In the genomic region with DNA sequence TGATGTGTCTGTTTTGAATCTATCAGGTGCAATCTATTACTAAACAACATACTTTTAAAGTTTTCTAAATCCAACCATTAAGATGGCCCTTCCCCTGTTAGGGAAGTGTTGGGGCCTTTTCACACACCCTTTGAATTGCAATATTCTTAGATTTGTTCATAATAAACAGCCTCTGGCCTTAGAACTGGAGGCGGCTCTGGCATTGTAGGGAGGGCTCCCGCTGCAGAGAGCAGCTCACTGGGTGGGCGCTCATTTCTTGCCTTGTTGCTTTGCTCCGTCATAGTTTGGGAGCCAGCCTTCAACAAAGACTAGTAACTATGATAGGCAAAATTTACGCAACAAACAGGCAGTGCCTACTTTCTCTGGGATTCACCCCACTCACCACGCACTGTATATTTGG, we compare ENCODE assay signal across 16 cellular contexts. TPM values are rescaled to one million over a fixed set of nuclear protein-coding genes. Genes with fewer than 3 reads are reported as not detected.
A peak's percentile ranks its signal among the peaks of the same experiment; 100 is the strongest.
DNase-seq lines count a peak whose midpoint lies in the region; ATAC-seq and TF ChIP-seq lines count a peak whose summit lies in the region.
"Had no signal": no experiment of that assay in that cellular context is flagged by ENCODE, and none has a peak within 500 bp of the region (broad histone marks: within the 10 kb centered on the region; RNA-seq: fewer than 3 reads in every experiment).

No MANE protein-coding gene starts in this region.

- H3K27ac ChIP-seq in muscle layer of colon (ENCODE audit: low read depth, low read length) (peak overlapping the region; percentile 93), upper lobe of right lung (no peak overlapping the region)
- H3K27ac ChIP-seq: ascending aorta had no signal

- TF ChIP-seq CTCF in upper lobe of right lung (IDR thresholded peaks at IDR 0.05), result no peak

- H3K36me3 ChIP-seq in adipocyte (ENCODE audit: control insufficient read depth, insufficient read depth, low read length, severe bottlenecking), result no peaks in the 10 kb centered on the region
- H3K36me3 ChIP-seq in muscle layer of colon (ENCODE audit: insufficient read depth, low read length), result peaks cover 8% of the 10 kb centered on the region
- H3K36me3 ChIP-seq in upper lobe of right lung, result no peaks in the 10 kb centered on the region
- H3K36me3 ChIP-seq: ascending aorta had no signal

- POLR2A ChIA-PET in HEK293T (lab: Yijun Ruan, JAX), result interaction anchor here (1.0 to 13.6 kb wide), 8 partner anchors 8 to 47 kb away, joined by 3 to 367 read pairs (median 8); a partner anchor contains a TSS

- H3K9ac ChIP-seq in adipocyte (ENCODE audit: low read length), result peak overlapping the region; percentile 93
- peak overlapping the region; percentile 59 for H3K9ac ChIP-seq in muscle layer of colon (ENCODE audit: low read length)

- H3K27me3 ChIP-seq in adipocyte (replicated peaks; ENCODE audit: control insufficient read depth, insufficient read depth, low read length), result no peaks in the 10 kb centered on the region
- peaks cover 0 to 5% of the 10 kb centered on the region in 2 donors for H3K27me3 ChIP-seq in muscle layer of colon (ENCODE audit: control insufficient read depth in 1 of 2, insufficient read depth in 2 of 2, low read length in 2 of 2)
- peaks cover 100% of the 10 kb centered on the region for H3K27me3 ChIP-seq in upper lobe of right lung

- peak overlapping the region; percentile 80 for H3K4me3 ChIP-seq in adipocyte (ENCODE audit: low read length)
- H3K4me3 ChIP-seq in muscle layer of colon (ENCODE audit: low read depth in 1 of 2, low read length in 2 of 2), result peak overlapping the region; percentile 48 to 74
- H3K4me3 ChIP-seq in upper lobe of right lung, result no peak overlapping the region
- H3K4me3 ChIP-seq: ascending aorta had no signal

- peak; percentile 8 for DNase-seq in HEK293T (ENCODE audit: extremely low spot score)
- DNase-seq in adipocyte (ENCODE audit: low read depth), result no peak
- peak; percentile 17 for DNase-seq in upper lobe of right lung
- DNase-seq in GM19240 (ENCODE audit: insufficient read length, low spot score), result no peak
- DNase-seq in stimulated activated CD4-positive, alpha-beta T cell treated with anti-CD3 and anti-CD28 coated beads, Interleukin-1b, Interleukin-23, amount 100 ng/mL, for 48 hours, result no peak
- no peak for DNase-seq in effector CD8-positive, alpha-beta T cell (lab: John Stamatoyannopoulos, UW)
- DNase-seq: activated CD4-positive, alpha-beta T cell treated with anti-CD3 and anti-CD28 coated beads for 48 hours; activated T-cell treated with anti-CD3 and anti-CD28 coated beads, Interleukin-2, amount 50 U/mL, for 4 hours; COR-L47; mesendoderm; NCI-H1930; stimulated activated CD4-positive, alpha-beta T cell treated with anti-CD3 and anti-CD28 coated beads, Interleukin-2, amount 100 ng/mL, for 24 hours; T-helper 17 cell had no signal

- H3K4me1 ChIP-seq in adipocyte (ENCODE audit: control insufficient read depth, insufficient read depth, low read length), result peaks cover 75% of the 10 kb centered on the region
- H3K4me1 ChIP-seq in muscle layer of colon (ENCODE audit: insufficient read depth, low read length), result peaks cover 41% of the 10 kb centered on the region
- peaks cover 16% of the 10 kb centered on the region for H3K4me1 ChIP-seq in upper lobe of right lung

- CTCF ChIA-PET in HEK293T (lab: Yijun Ruan, JAX), result interaction anchor here (1.7 to 2.2 kb wide), 2 partner anchors 16 to 37 kb away, joined by 11 to 13 read pairs; no protein-coding TSS in a partner anchor

- H3K9me3 ChIP-seq in adipocyte (ENCODE audit: control insufficient read depth, low read length) (no peaks in the 10 kb centered on the region), muscle layer of colon (ENCODE audit: low read length) (no peaks in the 10 kb centered on the region), upper lobe of right lung (no peaks in the 10 kb centered on the region)
- H3K9me3 ChIP-seq: ascending aorta had no signal

- intact Hi-C loops in upper lobe of right lung (cut with DNase I), result no loop called here

- ATAC-seq in upper lobe of right lung, result no peak
- ATAC-seq: activated T-cell treated with anti-CD3 and anti-CD28 coated beads, Interleukin-2, amount 50 U/mL, for 4 hours; HCT116; T-helper 17 cell had no signal

TF ChIP-seq in HEK293T, 16 proteins besides CTCF, POLR2A, EP300 and RAD21:
- TF ChIP-seq ZNF384 (IDR thresholded peaks at IDR 0.05) (no peak), BHLHE40 (IDR thresholded peaks at IDR 0.05; ENCODE audit: borderline replicate concordance) (no peak), HDGF (IDR thresholded peaks at IDR 0.05; ENCODE audit: borderline replicate concordance) (no peak), LEF1 (IDR thresholded peaks at IDR 0.05; ENCODE audit: borderline replicate concordance) (no peak), TARDBP (IDR thresholded peaks at IDR 0.05) (no peak), CTBP1 (IDR thresholded peaks at IDR 0.05; ENCODE audit: borderline replicate concordance) (no peak), SUZ12 (IDR thresholded peaks at IDR 0.05) (no peak), FOXK2 (IDR thresholded peaks at IDR 0.05) (no peak), FOXA1 (IDR thresholded peaks at IDR 0.05) (no peak), SP1 (IDR thresholded peaks at IDR 0.05) (no peak), L3MBTL2 (conservative IDR thresholded peaks at IDR 0.05) (no peak), NFRKB (IDR thresholded peaks at IDR 0.05) (no peak), ELF4 (IDR thresholded peaks at IDR 0.05) (no peak), FOXM1 (IDR thresholded peaks at IDR 0.05; ENCODE audit: borderline replicate concordance) (no peak), ARNT (IDR thresholded peaks at IDR 0.05) (no peak)
- TF ChIP-seq, protein P1, sequence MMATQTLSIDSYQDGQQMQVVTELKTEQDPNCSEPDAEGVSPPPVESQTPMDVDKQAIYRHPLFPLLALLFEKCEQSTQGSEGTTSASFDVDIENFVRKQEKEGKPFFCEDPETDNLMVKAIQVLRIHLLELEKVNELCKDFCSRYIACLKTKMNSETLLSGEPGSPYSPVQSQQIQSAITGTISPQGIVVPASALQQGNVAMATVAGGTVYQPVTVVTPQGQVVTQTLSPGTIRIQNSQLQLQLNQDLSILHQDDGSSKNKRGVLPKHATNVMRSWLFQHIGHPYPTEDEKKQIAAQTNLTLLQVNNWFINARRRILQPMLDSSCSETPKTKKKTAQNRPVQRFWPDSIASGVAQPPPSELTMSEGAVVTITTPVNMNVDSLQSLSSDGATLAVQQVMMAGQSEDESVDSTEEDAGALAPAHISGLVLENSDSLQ (IDR thresholded peaks at IDR 0.05), result no peak

RNA-seq across cellular contexts. Expression of a gene that starts 4.2 kb away (rescaled TPM):
- total RNA-seq in upper lobe of right lung, result 0.38 TPM
- total RNA-seq: ascending aorta, T-helper 17 cell had no signal

RNA-seq across cellular contexts. Expression of a gene that starts 6.7 kb away (rescaled TPM):
- total RNA-seq in upper lobe of right lung, result not detected
- total RNA-seq: activated T-cell treated with anti-CD3 and anti-CD28 coated beads, Interleukin-2, amount 50 U/mL, for 4 hours; ascending aorta; T-helper 17 cell had no signal

RNA-seq across cellular contexts. Expression of a gene that starts 13.0 kb away (rescaled TPM):
- total RNA-seq in upper lobe of right lung, result 1.2 TPM
- total RNA-seq: ascending aorta, T-helper 17 cell had no signal

RNA-seq across cellular contexts. Expression of a gene that starts 21.5 kb away (rescaled TPM):
- total RNA-seq in upper lobe of right lung, result not detected
- total RNA-seq: activated T-cell treated with anti-CD3 and anti-CD28 coated beads, Interleukin-2, amount 50 U/mL, for 4 hours; ascending aorta; T-helper 17 cell had no signal

RNA-seq across cellular contexts. Expression of a gene that starts 21.9 kb away (rescaled TPM):
- total RNA-seq in upper lobe of right lung, result 2.9 TPM
- total RNA-seq: activated T-cell treated with anti-CD3 and anti-CD28 coated beads, Interleukin-2, amount 50 U/mL, for 4 hours; T-helper 17 cell had no signal

Comparison
In these comparisons a context has a peak if more than half of its experiments do, and no peak if none do; other contexts are left out.
1. DNase-seq: peak in HEK293T (single experiment) and upper lobe of right lung (single experiment); none in adipocyte (single experiment), GM19240 (single experiment), stimulated activated CD4-positive, alpha-beta T cell treated with anti-CD3 and anti-CD28 coated beads, Interleukin-1b, Interleukin-23, amount 100 ng/mL, for 48 hours (single experiment) and effector CD8-positive, alpha-beta T cell (single experiment).